Comparison of ENCODE assay signal across 8 cellular contexts in the genomic region with DNA sequence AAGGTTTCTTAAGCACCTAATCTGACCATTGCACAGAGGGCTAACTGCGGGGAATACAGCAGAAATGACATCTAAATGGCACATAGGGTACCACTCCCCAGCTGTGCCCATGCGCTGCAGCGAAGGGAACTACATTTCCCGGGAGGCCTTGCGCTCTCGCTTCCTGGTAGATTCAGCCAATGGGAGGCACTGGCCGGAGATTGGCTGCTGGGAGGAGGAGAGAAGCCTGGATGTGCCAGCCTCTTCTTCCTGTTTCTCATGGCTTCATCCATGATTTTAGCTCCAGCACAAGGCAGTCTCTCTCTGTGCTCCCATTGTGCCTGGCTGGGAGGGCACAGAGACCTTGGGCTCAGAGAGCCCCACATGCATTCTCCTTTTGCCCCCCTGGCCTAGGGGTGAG.
DNase-seq lines count a peak whose midpoint lies in the region; ATAC-seq, FAIRE-seq and TF ChIP-seq lines count a peak whose summit lies in the region.

No MANE protein-coding gene starts in this region.

- H3K27me3 Mint-ChIP-seq in endothelial cell (ENCODE audit: unreplicated experiment) (peaks cover 7% of the 10 kb centered on the region), neural progenitor cell (ENCODE audit: insufficient read depth, low read depth) (peaks cover 14% of the 10 kb centered on the region)

- FAIRE-seq in A549 (lab: Jason Lieb, UNC) = peak; percentile 91

- H3K4me3 Mint-ChIP-seq in endothelial cell (ENCODE audit: unreplicated experiment) (no peak overlapping the region), neural progenitor cell (no peak overlapping the region)

- H3K4me1 ChIP-seq in A549 = peaks cover 27% of the 10 kb centered on the region
- no peaks in the 10 kb centered on the region for H3K4me1 ChIP-seq in GM23248 (ENCODE audit: insufficient read depth)
- H3K4me1 ChIP-seq in neural progenitor cell = no peaks in the 10 kb centered on the region

- in situ Hi-C loops in GM23248 (cut with MboI) = loop anchor here (10.0 kb wide), 1 partner anchor 351 kb away; no protein-coding TSS in a partner anchor

- TF ChIP-seq RAD21 in A549 (conservative IDR thresholded peaks at IDR 0.05 in 1 of 2, IDR thresholded peaks at IDR 0.05 in 1 of 2) = no peak

- H3K4me1 Mint-ChIP-seq in endothelial cell (ENCODE audit: unreplicated experiment) = peaks cover 29% of the 10 kb centered on the region
- no peaks in the 10 kb centered on the region for H3K4me1 Mint-ChIP-seq in neural progenitor cell

- H3K79me2 ChIP-seq in GM23248 (ENCODE audit: insufficient read depth) = no peaks in the 10 kb centered on the region
- no peaks in the 10 kb centered on the region for H3K79me2 ChIP-seq in neural progenitor cell (ENCODE audit: low read depth)

- no peak overlapping the region for H3K27ac Mint-ChIP-seq in endothelial cell (ENCODE audit: unreplicated experiment)
- H3K27ac Mint-ChIP-seq in neural progenitor cell = no peak overlapping the region

- CTCF ChIA-PET in A549 (lab: Yijun Ruan, JAX) = interaction anchor here (0.6 to 18.0 kb wide), 21 partner anchors 8 to 655 kb away, joined by 3 to 378 read pairs (median 6); a partner anchor contains a TSS

- H3F3A ChIP-seq in GM23248 (ENCODE audit: insufficient read depth) (no peaks in the 10 kb centered on the region), neural progenitor cell (ENCODE audit: low read depth) (no peaks in the 10 kb centered on the region)

- TF ChIP-seq EP300 in A549 (IDR thresholded peaks at IDR 0.05) = no peak

- TF ChIP-seq CTCF in A549 (IDR thresholded peaks at IDR 0.05) (no peak), endothelial cell (IDR thresholded peaks at IDR 0.05; ENCODE audit: unreplicated experiment) (no peak), neural progenitor cell (IDR thresholded peaks at IDR 0.05) (no peak)

- H3K9me2 ChIP-seq in GM23248 (ENCODE audit: insufficient read depth) = no peaks in the 10 kb centered on the region

- ATAC-seq in A549 = peak; percentile 75 to 90
- no peak for ATAC-seq in GM21515 (IDR thresholded peaks at IDR 0.05; ENCODE audit: unreplicated experiment)
- ATAC-seq in GM19455 (IDR thresholded peaks at IDR 0.05; ENCODE audit: unreplicated experiment) = no peak

- H3K27ac ChIP-seq in A549 (peak overlapping the region; percentile 61 to 76; a peak in 5 of 6 replicates), GM23248 (no peak overlapping the region), neural progenitor cell (no peak overlapping the region)

- H3K9me3 Mint-ChIP-seq in endothelial cell (ENCODE audit: unreplicated experiment) (no peaks in the 10 kb centered on the region), neural progenitor cell (peaks cover 3% of the 10 kb centered on the region)

- H4K20me1 ChIP-seq in GM23248 (ENCODE audit: insufficient read depth) = no peaks in the 10 kb centered on the region
- H4K20me1 ChIP-seq in neural progenitor cell (ENCODE audit: low read depth) = no peaks in the 10 kb centered on the region

- H3K27me3 ChIP-seq in GM23248 (replicated peaks; ENCODE audit: insufficient read depth) = 0 out of 2 replicates have a peak, but pooled peaks cover 9% of the 10 kb centered on the region
- H3K27me3 ChIP-seq in neural progenitor cell = peaks cover 11% of the 10 kb centered on the region

- 15% methylated on average over 7 of the region's 7 CpGs for WGBS in A549 (ENCODE audit: missing lambda C conversion rate)
- WGBS in GM23248 (ENCODE audit: low coverage in 1 of 2, low lambda C conversion rate in 2 of 2, missing lambda C conversion rate in 2 of 2), 2 experiments = 11 to 15% methylated on average over 7 of the region's 7 CpGs

- H3K4me3 ChIP-seq in A549 (no peak overlapping the region), GM23248 (no peak overlapping the region), neural progenitor cell (no peak overlapping the region)

- H3K36me3 ChIP-seq in GM23248 (ENCODE audit: low read depth) = no peaks in the 10 kb centered on the region
- no peaks in the 10 kb centered on the region for H3K36me3 ChIP-seq in neural progenitor cell

- H3K9me3 ChIP-seq in A549 (peaks cover 9% of the 10 kb centered on the region; the same call in 2 of the 3 replicates), GM23248 (ENCODE audit: low read depth) (no peaks in the 10 kb centered on the region), neural progenitor cell (ENCODE audit: low read depth) (no peaks in the 10 kb centered on the region)

- no peak for TF ChIP-seq POLR2A in A549 (IDR thresholded peaks at IDR 0.05; ENCODE audit: low read length)

- H2AFZ ChIP-seq in GM23248 (peak overlapping the region; percentile 93), neural progenitor cell (replicated peaks) (no peak overlapping the region)

- peak overlapping the region; percentile 53 for H3K4me2 ChIP-seq in A549
- no peak overlapping the region for H3K4me2 ChIP-seq in GM23248 (ENCODE audit: unreplicated experiment)
- no peak overlapping the region for H3K4me2 ChIP-seq in neural progenitor cell

- H3K9ac ChIP-seq in GM23248 (no peak overlapping the region), neural progenitor cell (no peak overlapping the region)

- POLR2A ChIA-PET in A549 (lab: Yijun Ruan, JAX) = interaction anchor here (0.5 kb wide), 1 partner anchor 82 kb away, joined by 3 read pairs; no protein-coding TSS in a partner anchor

- no peaks in the 10 kb centered on the region for H3K36me3 Mint-ChIP-seq in endothelial cell (ENCODE audit: low read depth, unreplicated experiment)
- no peaks in the 10 kb centered on the region for H3K36me3 Mint-ChIP-seq in neural progenitor cell

- DNase-seq in A549 (ENCODE audit: low read depth in 1 of 2, low spot score in 1 of 2) (peak; percentile 80 to 83), GM23248 (peak; percentile 82), NCI-H748 (lab: John Stamatoyannopoulos, UW; ENCODE audit: unreplicated experiment) (peak; percentile 90), endothelial cell (ENCODE audit: low spot score) (peak; percentile 47), neural progenitor cell (ENCODE audit: low spot score) (peak; percentile 55)
- no peak for DNase-seq in activated CD8-positive, alpha-beta memory T cell treated with anti-CD3 and anti-CD28 coated beads, Interleukin-2, amount 50 U/mL, for 4 hours

TF ChIP-seq in A549, 52 proteins besides CTCF, POLR2A, EP300 and RAD21:
- TF ChIP-seq RARB (CRISPR knock-in tag; IDR thresholded peaks at IDR 0.05) (no peak), RCOR1 (IDR thresholded peaks at IDR 0.05; ENCODE audit: low read depth, low read length) (no peak), CHD2 (IDR thresholded peaks at IDR 0.05; ENCODE audit: low read length, partially characterized antibody) (no peak), TFCP2L1 (CRISPR knock-in tag; IDR thresholded peaks at IDR 0.05) (no peak), POLR2AphosphoS2 (conservative IDR thresholded peaks at IDR 0.05; ENCODE audit: low read length) (no peak), KDM1A (IDR thresholded peaks at IDR 0.05; ENCODE audit: low read depth) (no peak), EHF (CRISPR knock-in tag; IDR thresholded peaks at IDR 0.05) (no peak; the same call in 1 of the 2 replicates), ESRRA (IDR thresholded peaks at IDR 0.05; ENCODE audit: borderline replicate concordance, low read length) (no peak), FOXS1 (CRISPR knock-in tag; IDR thresholded peaks at IDR 0.05) (no peak), RNF2 (IDR thresholded peaks at IDR 0.05; ENCODE audit: borderline replicate concordance, low read depth) (no peak), HOXB5 (CRISPR knock-in tag; IDR thresholded peaks at IDR 0.05) (no peak), NR3C1 (IDR thresholded peaks at IDR 0.05) (no peak), HOXB13 (CRISPR knock-in tag; IDR thresholded peaks at IDR 0.05; ENCODE audit: low read depth) (no peak), JUNB (IDR thresholded peaks at IDR 0.05) (no peak), FOSB (CRISPR knock-in tag; IDR thresholded peaks at IDR 0.05) (no peak)
- TF ChIP-seq, protein P1, sequence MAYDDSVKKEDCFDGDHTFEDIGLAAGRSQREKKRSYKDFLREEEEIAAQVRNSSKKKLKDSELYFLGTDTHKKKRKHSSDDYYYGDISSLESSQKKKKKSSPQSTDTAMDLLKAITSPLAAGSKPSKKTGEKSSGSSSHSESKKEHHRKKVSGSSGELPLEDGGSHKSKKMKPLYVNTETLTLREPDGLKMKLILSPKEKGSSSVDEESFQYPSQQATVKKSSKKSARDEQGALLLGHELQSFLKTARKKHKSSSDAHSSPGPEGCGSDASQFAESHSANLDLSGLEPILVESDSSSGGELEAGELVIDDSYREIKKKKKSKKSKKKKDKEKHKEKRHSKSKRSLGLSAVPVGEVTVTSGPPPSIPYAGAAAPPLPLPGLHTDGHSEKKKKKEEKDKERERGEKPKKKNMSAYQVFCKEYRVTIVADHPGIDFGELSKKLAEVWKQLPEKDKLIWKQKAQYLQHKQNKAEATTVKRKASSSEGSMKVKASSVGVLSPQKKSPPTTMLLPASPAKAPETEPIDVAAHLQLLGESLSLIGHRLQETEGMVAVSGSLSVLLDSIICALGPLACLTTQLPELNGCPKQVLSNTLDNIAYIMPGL (CRISPR knock-in tag; IDR thresholded peaks at IDR 0.05; ENCODE audit: borderline replicate concordance) = no peak
- TF ChIP-seq, protein P2, sequence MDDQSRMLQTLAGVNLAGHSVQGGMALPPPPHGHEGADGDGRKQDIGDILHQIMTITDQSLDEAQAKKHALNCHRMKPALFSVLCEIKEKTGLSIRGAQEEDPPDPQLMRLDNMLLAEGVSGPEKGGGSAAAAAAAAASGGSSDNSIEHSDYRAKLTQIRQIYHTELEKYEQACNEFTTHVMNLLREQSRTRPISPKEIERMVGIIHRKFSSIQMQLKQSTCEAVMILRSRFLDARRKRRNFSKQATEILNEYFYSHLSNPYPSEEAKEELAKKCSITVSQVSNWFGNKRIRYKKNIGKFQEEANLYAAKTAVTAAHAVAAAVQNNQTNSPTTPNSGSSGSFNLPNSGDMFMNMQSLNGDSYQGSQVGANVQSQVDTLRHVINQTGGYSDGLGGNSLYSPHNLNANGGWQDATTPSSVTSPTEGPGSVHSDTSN (IDR thresholded peaks at IDR 0.05) = no peak

Comparison
In these comparisons a context has a peak if more than half of its experiments do, and no peak if none do; other contexts are left out.
1. ATAC-seq: peak in A549 (2 of 2); none in GM21515 (single experiment) and GM19455 (single experiment).
2. H3K27ac ChIP-seq: peak in A549 (2 of 2); none in GM23248 (single experiment) and neural progenitor cell (single experiment).